Comparison of ENCODE assay signal across 1 cellular context in the genomic region with DNA sequence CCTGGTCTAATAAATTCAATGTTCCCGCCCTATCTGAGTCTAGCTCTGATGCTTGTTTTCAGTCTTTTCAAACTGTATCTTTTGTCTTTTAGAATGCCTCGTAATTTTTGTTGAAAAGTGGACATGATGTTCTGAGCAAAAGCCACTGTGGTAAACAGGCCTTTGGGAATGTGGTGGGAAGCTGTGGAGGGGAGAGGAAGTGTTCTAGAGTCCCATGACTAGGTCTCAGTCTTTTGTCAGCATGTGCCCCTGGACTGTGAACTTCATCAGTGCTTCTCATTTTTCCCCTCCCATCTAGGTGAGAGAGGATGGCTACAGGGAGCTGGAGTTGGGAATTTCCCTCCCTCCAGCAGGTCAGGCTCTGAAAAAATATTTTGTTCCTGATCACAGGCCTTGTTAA.
A peak's percentile ranks its signal among the peaks of the same experiment; 100 is the strongest.
TF ChIP-seq lines count a peak whose summit lies in the region.

No MANE protein-coding gene starts in this region.

TF ChIP-seq in HepG2, 621 proteins besides CTCF, POLR2A, EP300 and RAD21 (continued from another document and continues in another):
- TF ChIP-seq, protein P1, sequence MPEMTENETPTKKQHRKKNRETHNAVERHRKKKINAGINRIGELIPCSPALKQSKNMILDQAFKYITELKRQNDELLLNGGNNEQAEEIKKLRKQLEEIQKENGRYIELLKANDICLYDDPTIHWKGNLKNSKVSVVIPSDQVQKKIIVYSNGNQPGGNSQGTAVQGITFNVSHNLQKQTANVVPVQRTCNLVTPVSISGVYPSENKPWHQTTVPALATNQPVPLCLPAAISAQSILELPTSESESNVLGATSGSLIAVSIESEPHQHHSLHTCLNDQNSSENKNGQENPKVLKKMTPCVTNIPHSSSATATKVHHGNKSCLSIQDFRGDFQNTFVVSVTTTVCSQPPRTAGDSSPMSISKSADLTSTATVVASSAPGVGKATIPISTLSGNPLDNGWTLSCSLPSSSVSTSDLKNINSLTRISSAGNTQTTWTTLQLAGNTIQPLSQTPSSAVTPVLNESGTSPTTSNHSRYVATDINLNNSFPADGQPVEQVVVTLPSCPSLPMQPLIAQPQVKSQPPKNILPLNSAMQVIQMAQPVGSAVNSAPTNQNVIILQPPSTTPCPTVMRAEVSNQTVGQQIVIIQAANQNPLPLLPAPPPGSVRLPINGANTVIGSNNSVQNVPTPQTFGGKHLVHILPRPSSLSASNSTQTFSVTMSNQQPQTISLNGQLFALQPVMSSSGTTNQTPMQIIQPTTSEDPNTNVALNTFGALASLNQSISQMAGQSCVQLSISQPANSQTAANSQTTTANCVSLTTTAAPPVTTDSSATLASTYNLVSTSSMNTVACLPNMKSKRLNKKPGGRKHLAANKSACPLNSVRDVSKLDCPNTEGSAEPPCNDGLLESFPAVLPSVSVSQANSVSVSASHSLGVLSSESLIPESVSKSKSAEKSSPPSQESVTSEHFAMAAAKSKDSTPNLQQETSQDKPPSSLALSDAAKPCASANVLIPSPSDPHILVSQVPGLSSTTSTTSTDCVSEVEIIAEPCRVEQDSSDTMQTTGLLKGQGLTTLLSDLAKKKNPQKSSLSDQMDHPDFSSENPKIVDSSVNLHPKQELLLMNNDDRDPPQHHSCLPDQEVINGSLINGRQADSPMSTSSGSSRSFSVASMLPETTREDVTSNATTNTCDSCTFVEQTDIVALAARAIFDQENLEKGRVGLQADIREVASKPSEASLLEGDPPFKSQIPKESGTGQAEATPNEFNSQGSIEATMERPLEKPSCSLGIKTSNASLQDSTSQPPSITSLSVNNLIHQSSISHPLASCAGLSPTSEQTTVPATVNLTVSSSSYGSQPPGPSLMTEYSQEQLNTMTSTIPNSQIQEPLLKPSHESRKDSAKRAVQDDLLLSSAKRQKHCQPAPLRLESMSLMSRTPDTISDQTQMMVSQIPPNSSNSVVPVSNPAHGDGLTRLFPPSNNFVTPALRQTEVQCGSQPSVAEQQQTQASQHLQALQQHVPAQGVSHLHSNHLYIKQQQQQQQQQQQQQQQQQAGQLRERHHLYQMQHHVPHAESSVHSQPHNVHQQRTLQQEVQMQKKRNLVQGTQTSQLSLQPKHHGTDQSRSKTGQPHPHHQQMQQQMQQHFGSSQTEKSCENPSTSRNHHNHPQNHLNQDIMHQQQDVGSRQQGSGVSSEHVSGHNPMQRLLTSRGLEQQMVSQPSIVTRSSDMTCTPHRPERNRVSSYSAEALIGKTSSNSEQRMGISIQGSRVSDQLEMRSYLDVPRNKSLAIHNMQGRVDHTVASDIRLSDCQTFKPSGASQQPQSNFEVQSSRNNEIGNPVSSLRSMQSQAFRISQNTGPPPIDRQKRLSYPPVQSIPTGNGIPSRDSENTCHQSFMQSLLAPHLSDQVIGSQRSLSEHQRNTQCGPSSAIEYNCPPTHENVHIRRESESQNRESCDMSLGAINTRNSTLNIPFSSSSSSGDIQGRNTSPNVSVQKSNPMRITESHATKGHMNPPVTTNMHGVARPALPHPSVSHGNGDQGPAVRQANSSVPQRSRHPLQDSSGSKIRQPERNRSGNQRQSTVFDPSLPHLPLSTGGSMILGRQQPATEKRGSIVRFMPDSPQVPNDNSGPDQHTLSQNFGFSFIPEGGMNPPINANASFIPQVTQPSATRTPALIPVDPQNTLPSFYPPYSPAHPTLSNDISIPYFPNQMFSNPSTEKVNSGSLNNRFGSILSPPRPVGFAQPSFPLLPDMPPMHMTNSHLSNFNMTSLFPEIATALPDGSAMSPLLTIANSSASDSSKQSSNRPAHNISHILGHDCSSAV (CRISPR knock-in tag; IDR thresholded peaks at IDR 0.05; ENCODE audit: borderline replicate concordance) = no peak
- TF ChIP-seq CHD2 (IDR thresholded peaks at IDR 0.05; ENCODE audit: low read depth, low read length) = no peak
- TF ChIP-seq, protein P2, sequence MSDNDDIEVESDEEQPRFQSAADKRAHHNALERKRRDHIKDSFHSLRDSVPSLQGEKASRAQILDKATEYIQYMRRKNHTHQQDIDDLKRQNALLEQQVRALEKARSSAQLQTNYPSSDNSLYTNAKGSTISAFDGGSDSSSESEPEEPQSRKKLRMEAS (IDR thresholded peaks at IDR 0.05) = peak; percentile 60
- TF ChIP-seq YEATS2 (CRISPR knock-in tag; IDR thresholded peaks at IDR 0.05; ENCODE audit: borderline replicate concordance) = no peak
- TF ChIP-seq XRCC5 (optimal IDR thresholded peaks at IDR 0.05; ENCODE audit: low read length) = peak; percentile 23
- no peak for TF ChIP-seq NR2F2 (IDR thresholded peaks at IDR 0.05; ENCODE audit: borderline replicate concordance, low read depth)
- no peak for TF ChIP-seq ZNF274 (CRISPR knock-in tag; IDR thresholded peaks at IDR 0.05)
- no peak for TF ChIP-seq NFIB (CRISPR knock-in tag; IDR thresholded peaks at IDR 0.05; ENCODE audit: borderline replicate concordance)
- TF ChIP-seq, protein P3, sequence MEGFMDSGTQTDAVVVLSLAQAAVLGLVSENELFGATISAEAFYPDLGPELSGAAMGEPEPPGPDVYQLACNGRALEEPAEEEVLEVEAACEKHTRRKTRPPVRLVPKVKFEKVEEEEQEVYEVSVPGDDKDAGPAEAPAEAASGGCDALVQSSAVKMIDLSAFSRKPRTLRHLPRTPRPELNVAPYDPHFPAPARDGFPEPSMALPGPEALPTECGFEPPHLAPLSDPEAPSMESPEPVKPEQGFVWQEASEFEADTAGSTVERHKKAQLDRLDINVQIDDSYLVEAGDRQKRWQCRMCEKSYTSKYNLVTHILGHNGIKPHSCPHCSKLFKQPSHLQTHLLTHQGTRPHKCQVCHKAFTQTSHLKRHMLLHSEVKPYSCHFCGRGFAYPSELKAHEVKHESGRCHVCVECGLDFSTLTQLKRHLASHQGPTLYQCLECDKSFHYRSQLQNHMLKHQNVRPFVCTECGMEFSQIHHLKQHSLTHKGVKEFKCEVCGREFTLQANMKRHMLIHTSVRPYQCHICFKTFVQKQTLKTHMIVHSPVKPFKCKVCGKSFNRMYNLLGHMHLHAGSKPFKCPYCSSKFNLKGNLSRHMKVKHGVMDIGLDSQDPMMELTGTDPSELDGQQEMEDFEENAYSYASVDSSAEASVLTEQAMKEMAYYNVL (CRISPR knock-in tag; IDR thresholded peaks at IDR 0.05; ENCODE audit: borderline replicate concordance) = 0 out of 2 replicates have a peak, but pooled peaks have one; percentile 33
- peak; percentile 49; the same call in 1 of the 2 replicates for TF ChIP-seq RXRB (CRISPR knock-in tag; IDR thresholded peaks at IDR 0.05; ENCODE audit: borderline replicate concordance)
- no peak for TF ChIP-seq ZNF282 (IDR thresholded peaks at IDR 0.05; ENCODE audit: partially characterized antibody)
- TF ChIP-seq ZNF75D (CRISPR knock-in tag; IDR thresholded peaks at IDR 0.05; ENCODE audit: borderline replicate concordance) = no peak
- TF ChIP-seq TEAD3 (CRISPR knock-in tag; optimal IDR thresholded peaks at IDR 0.05; ENCODE audit: borderline replicate concordance) = peak; percentile 86
- no peak for TF ChIP-seq KAT2B (IDR thresholded peaks at IDR 0.05; ENCODE audit: borderline replicate concordance, low read depth, low read length)
- no peak for TF ChIP-seq PAX8 (CRISPR knock-in tag; IDR thresholded peaks at IDR 0.05; ENCODE audit: borderline replicate concordance)
- TF ChIP-seq SP140L (CRISPR knock-in tag; IDR thresholded peaks at IDR 0.05; ENCODE audit: borderline replicate concordance) = no peak
- TF ChIP-seq ZNF292 (CRISPR knock-in tag; IDR thresholded peaks at IDR 0.05; ENCODE audit: borderline replicate concordance, low read depth) = no peak
- TF ChIP-seq ZSCAN29 (CRISPR knock-in tag; conservative IDR thresholded peaks at IDR 0.05) = no peak
- no peak; the same call in 1 of the 2 replicates for TF ChIP-seq FOSL2 (CRISPR knock-in tag; IDR thresholded peaks at IDR 0.05)
- no peak for TF ChIP-seq ZNF33B (CRISPR knock-in tag; IDR thresholded peaks at IDR 0.05)
- TF ChIP-seq ATF1 (CRISPR knock-in tag; IDR thresholded peaks at IDR 0.05) = no peak
- TF ChIP-seq, protein P4, sequence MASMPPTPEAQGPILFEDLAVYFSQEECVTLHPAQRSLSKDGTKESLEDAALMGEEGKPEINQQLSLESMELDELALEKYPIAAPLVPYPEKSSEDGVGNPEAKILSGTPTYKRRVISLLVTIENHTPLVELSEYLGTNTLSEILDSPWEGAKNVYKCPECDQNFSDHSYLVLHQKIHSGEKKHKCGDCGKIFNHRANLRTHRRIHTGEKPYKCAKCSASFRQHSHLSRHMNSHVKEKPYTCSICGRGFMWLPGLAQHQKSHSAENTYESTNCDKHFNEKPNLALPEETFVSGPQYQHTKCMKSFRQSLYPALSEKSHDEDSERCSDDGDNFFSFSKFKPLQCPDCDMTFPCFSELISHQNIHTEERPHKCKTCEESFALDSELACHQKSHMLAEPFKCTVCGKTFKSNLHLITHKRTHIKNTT (CRISPR knock-in tag; IDR thresholded peaks at IDR 0.05) = no peak
- no peak for TF ChIP-seq RARG (CRISPR knock-in tag; IDR thresholded peaks at IDR 0.05; ENCODE audit: low read depth)
- TF ChIP-seq ERF (CRISPR knock-in tag; IDR thresholded peaks at IDR 0.05) = peak; percentile 56; the same call in 1 of the 2 replicates
- TF ChIP-seq, protein P5, sequence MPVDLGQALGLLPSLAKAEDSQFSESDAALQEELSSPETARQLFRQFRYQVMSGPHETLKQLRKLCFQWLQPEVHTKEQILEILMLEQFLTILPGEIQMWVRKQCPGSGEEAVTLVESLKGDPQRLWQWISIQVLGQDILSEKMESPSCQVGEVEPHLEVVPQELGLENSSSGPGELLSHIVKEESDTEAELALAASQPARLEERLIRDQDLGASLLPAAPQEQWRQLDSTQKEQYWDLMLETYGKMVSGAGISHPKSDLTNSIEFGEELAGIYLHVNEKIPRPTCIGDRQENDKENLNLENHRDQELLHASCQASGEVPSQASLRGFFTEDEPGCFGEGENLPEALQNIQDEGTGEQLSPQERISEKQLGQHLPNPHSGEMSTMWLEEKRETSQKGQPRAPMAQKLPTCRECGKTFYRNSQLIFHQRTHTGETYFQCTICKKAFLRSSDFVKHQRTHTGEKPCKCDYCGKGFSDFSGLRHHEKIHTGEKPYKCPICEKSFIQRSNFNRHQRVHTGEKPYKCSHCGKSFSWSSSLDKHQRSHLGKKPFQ (CRISPR knock-in tag; IDR thresholded peaks at IDR 0.05; ENCODE audit: insufficient replicate concordance) = no peak
- TF ChIP-seq ZNF792 (CRISPR knock-in tag; IDR thresholded peaks at IDR 0.05) = no peak
- TF ChIP-seq, protein P6, sequence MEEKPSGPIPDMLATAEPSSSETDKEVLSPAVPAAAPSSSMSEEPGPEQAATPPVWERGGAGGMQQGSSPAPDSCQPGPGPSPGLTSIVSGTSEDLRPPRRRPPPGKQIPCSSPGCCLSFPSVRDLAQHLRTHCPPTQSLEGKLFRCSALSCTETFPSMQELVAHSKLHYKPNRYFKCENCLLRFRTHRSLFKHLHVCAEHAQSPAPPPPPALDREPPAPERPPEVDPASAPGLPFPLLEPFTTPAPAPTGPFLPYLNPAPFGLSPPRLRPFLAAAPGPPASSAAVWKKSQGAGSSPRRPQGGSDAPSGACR (CRISPR knock-in tag; IDR thresholded peaks at IDR 0.05) = no peak
- TF ChIP-seq MEIS2 (CRISPR knock-in tag; IDR thresholded peaks at IDR 0.05) = no peak
- no peak for TF ChIP-seq ZNF7 (CRISPR knock-in tag; IDR thresholded peaks at IDR 0.05)
- no peak for TF ChIP-seq KAT8 (CRISPR knock-in tag; IDR thresholded peaks at IDR 0.05)
- TF ChIP-seq, protein P7, sequence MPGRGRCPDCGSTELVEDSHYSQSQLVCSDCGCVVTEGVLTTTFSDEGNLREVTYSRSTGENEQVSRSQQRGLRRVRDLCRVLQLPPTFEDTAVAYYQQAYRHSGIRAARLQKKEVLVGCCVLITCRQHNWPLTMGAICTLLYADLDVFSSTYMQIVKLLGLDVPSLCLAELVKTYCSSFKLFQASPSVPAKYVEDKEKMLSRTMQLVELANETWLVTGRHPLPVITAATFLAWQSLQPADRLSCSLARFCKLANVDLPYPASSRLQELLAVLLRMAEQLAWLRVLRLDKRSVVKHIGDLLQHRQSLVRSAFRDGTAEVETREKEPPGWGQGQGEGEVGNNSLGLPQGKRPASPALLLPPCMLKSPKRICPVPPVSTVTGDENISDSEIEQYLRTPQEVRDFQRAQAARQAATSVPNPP (CRISPR knock-in tag; IDR thresholded peaks at IDR 0.05) = no peak
- no peak for TF ChIP-seq MAF1 (CRISPR knock-in tag; IDR thresholded peaks at IDR 0.05; ENCODE audit: borderline replicate concordance)
- TF ChIP-seq JDP2 (CRISPR knock-in tag; IDR thresholded peaks at IDR 0.05; ENCODE audit: borderline replicate concordance) = no peak
- no peak for TF ChIP-seq PAWR (CRISPR knock-in tag; IDR thresholded peaks at IDR 0.05; ENCODE audit: borderline replicate concordance)
- no peak for TF ChIP-seq ZBTB7A (CRISPR knock-in tag; IDR thresholded peaks at IDR 0.05)
- TF ChIP-seq SMYD3 (CRISPR knock-in tag; IDR thresholded peaks at IDR 0.05) = no peak
- TF ChIP-seq ZNF136 (CRISPR knock-in tag; IDR thresholded peaks at IDR 0.05; ENCODE audit: low read depth) = no peak
- TF ChIP-seq RCOR2 (CRISPR knock-in tag; IDR thresholded peaks at IDR 0.05) = peak; percentile 50; the same call in 1 of the 2 replicates
- no peak for TF ChIP-seq ZSCAN21 (CRISPR knock-in tag; IDR thresholded peaks at IDR 0.05; ENCODE audit: borderline replicate concordance)
- no peak for TF ChIP-seq FOXO1 (CRISPR knock-in tag; IDR thresholded peaks at IDR 0.05)
- no peak for TF ChIP-seq KDM3A (CRISPR knock-in tag; IDR thresholded peaks at IDR 0.05; ENCODE audit: low read depth)
- TF ChIP-seq ZFP1 (CRISPR knock-in tag; IDR thresholded peaks at IDR 0.05) = no peak
- peak; percentile 41; the same call in 1 of the 2 replicates for TF ChIP-seq TARDBP (CRISPR knock-in tag; IDR thresholded peaks at IDR 0.05)
- TF ChIP-seq, protein P8, sequence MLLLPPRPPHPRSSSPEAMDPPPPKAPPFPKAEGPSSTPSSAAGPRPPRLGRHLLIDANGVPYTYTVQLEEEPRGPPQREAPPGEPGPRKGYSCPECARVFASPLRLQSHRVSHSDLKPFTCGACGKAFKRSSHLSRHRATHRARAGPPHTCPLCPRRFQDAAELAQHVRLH (CRISPR knock-in tag; IDR thresholded peaks at IDR 0.05; ENCODE audit: borderline replicate concordance, low read depth) = no peak
- no peak for TF ChIP-seq WIZ (CRISPR knock-in tag; IDR thresholded peaks at IDR 0.05)
- no peak for TF ChIP-seq ZNF557 (CRISPR knock-in tag; IDR thresholded peaks at IDR 0.05)
